In the genomic region with DNA sequence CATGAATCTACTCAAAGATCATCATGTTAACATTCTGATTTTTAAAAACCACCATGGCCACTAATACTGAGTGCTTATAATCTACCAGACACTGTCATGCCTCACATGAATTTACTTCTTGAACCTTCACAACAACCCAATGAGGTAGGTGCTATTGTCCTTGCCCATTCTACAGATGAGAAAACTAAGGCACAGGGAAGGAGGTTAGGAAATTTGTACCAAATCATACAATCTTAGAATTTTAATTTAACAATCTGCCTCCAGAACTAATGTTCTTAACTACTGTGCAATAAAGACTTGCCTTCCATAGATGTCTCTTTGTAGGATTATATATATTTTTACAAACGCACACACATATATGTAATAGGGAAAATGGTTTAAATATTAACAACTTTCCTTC, we compare ENCODE assay signal across 2 cellular contexts.
TF ChIP-seq lines count a peak whose summit lies in the region.

No MANE protein-coding gene starts in this region.

TF ChIP-seq in HepG2, 621 proteins besides CTCF, POLR2A, EP300 and RAD21:
- TF ChIP-seq ZFP90 (CRISPR knock-in tag; IDR thresholded peaks at IDR 0.05; ENCODE audit: borderline replicate concordance): no peak
- peak; percentile 63 for TF ChIP-seq ZNF629 (CRISPR knock-in tag; conservative IDR thresholded peaks at IDR 0.05)

TF ChIP-seq in K562, 482 proteins besides CTCF, POLR2A, EP300 and RAD21:
- TF ChIP-seq SP1 (CRISPR knock-in tag; IDR thresholded peaks at IDR 0.05): no peak
- no peak for TF ChIP-seq SIX5 (IDR thresholded peaks at IDR 0.05; ENCODE audit: borderline replicate concordance in 1 of 2, insufficient read depth in 1 of 2, low read depth in 1 of 2, low read length in 2 of 2)
- no peak for TF ChIP-seq ELF2 (CRISPR knock-in tag; IDR thresholded peaks at IDR 0.05)
- no peak for TF ChIP-seq MCM7 (IDR thresholded peaks at IDR 0.05)
- TF ChIP-seq RBM25 (IDR thresholded peaks at IDR 0.05; ENCODE audit: low read depth, low read length, severe bottlenecking): peak; percentile 84
- TF ChIP-seq CBX1 (IDR thresholded peaks at IDR 0.05; ENCODE audit: low read depth): no peak
- no peak for TF ChIP-seq BCOR (IDR thresholded peaks at IDR 0.05)
- TF ChIP-seq, protein P1, sequence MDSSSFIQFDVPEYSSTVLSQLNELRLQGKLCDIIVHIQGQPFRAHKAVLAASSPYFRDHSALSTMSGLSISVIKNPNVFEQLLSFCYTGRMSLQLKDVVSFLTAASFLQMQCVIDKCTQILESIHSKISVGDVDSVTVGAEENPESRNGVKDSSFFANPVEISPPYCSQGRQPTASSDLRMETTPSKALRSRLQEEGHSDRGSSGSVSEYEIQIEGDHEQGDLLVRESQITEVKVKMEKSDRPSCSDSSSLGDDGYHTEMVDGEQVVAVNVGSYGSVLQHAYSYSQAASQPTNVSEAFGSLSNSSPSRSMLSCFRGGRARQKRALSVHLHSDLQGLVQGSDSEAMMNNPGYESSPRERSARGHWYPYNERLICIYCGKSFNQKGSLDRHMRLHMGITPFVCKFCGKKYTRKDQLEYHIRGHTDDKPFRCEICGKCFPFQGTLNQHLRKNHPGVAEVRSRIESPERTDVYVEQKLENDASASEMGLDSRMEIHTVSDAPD (CRISPR knock-in tag; IDR thresholded peaks at IDR 0.05): no peak
- TF ChIP-seq ZFP36 (IDR thresholded peaks at IDR 0.05; ENCODE audit: low read depth, low read length, partially characterized antibody): no peak
- no peak for TF ChIP-seq PREB (CRISPR knock-in tag; IDR thresholded peaks at IDR 0.05)
- no peak for TF ChIP-seq NEUROD1 (IDR thresholded peaks at IDR 0.05; ENCODE audit: borderline replicate concordance, low read depth, low read length, partially characterized antibody)
- TF ChIP-seq KLF10 (CRISPR knock-in tag; IDR thresholded peaks at IDR 0.05): no peak
- 0 out of 2 replicates have a peak, but pooled peaks have one; percentile 40 for TF ChIP-seq ADNP (tag; IDR thresholded peaks at IDR 0.05)
- no peak for TF ChIP-seq ZNF780A (CRISPR knock-in tag; IDR thresholded peaks at IDR 0.05)
- TF ChIP-seq ZNF12 (CRISPR knock-in tag; IDR thresholded peaks at IDR 0.05): no peak
TF ChIP-seq in K562: peak in this region for 2.
